Comparison of ENCODE assay signal across 8 cellular contexts in genomic region chr4:186948361-186949291, GRCh38.
DNase-seq lines count a peak whose midpoint lies in the region; ATAC-seq and TF ChIP-seq lines count a peak whose summit lies in the region.
"Had no signal": no experiment of that assay in that cellular context is flagged by ENCODE, and none has a peak within 500 bp of the region (broad histone marks: within the 10 kb centered on the region; RNA-seq: fewer than 3 reads in every experiment).

No MANE protein-coding gene starts in this region.

- RAD21 ChIA-PET in HCT116 (lab: Charles Lee; ENCODE audit: low non-redundant PET in 1 of 2, low total read pairs in 2 of 2, uncharacterized antibody in 2 of 2, unreplicated experiment in 2 of 2): no interaction called here

- H3K9ac ChIP-seq in HCT116 (ENCODE audit: low read length): peak overlapping the region; percentile 2; the same call in 1 of the 2 replicates
- H3K9ac ChIP-seq: parathyroid adenoma had no signal

- no TSS peak for BruUV-seq in HCT116 (replicated peaks; lab: Mats Ljungman, UMichigan)

- H3K9me2 ChIP-seq in HCT116 (ENCODE audit: insufficient read depth): no peaks in the 10 kb centered on the region

- POLR2A ChIA-PET in HCT116 (lab: Charles Lee): interaction anchor here (1.3 kb wide), 1 partner anchor 638 kb away, joined by 3 read pairs; no protein-coding TSS in a partner anchor

- H3K27ac ChIP-seq in HCT116 (ENCODE audit: low read depth, low read length): no peak overlapping the region
- H3K27ac ChIP-seq in tibial artery: no peak overlapping the region
- H3K27ac ChIP-seq: parathyroid adenoma had no signal

- TF ChIP-seq CTCF in HCT116 (IDR thresholded peaks at IDR 0.05 in 2 of 3, conservative IDR thresholded peaks at IDR 0.05 in 1 of 3; ENCODE audit: borderline replicate concordance in 1 of 3, insufficient read depth in 1 of 3, low read depth in 2 of 3, low read length in 2 of 3): peak; percentile 30 to 68 (median 58); a peak in 5 of 6 replicates
- peak; percentile 18 to 22 for TF ChIP-seq CTCF in tibial artery (IDR thresholded peaks at IDR 0.05)

- H3K27me3 ChIP-seq in HCT116 (ENCODE audit: insufficient read depth, low read length) (no peaks in the 10 kb centered on the region), tibial artery (no peaks in the 10 kb centered on the region)

- TF ChIP-seq RAD21 in HCT116 (IDR thresholded peaks at IDR 0.05; ENCODE audit: low read depth): peak; percentile 75

- TF ChIP-seq POLR2A in HCT116 (IDR thresholded peaks at IDR 0.05; ENCODE audit: borderline replicate concordance, extremely low read depth, insufficient read depth, insufficient read length): no peak

- peak overlapping the region; percentile 48 for H3K4me2 ChIP-seq in HCT116 (ENCODE audit: low read length)

- no peak for DNase-seq in HCT116 (ENCODE audit: low read depth, low spot score)
- DNase-seq in SK-MEL-5 (ENCODE audit: low read depth, low spot score): peak; percentile 26
- no peak for DNase-seq in left ventricle myocardium superior
- DNase-seq in tibial artery: no peak
- DNase-seq in NCI-H524 treated with DMSO at 0.1 percent for 48 hours (lab: John Stamatoyannopoulos, UW): no peak
- no peak for DNase-seq in activated CD8-positive, alpha-beta memory T cell treated with anti-CD3 and anti-CD28 coated beads, Interleukin-2, amount 50 U/mL, for 4 hours
- DNase-seq in posterior vena cava (ENCODE audit: low spot score): no peak

- CTCF ChIA-PET in HCT116 (lab: Charles Lee): interaction anchor here (0.6 to 1.2 kb wide), 2 partner anchors 221 to 659 kb away, joined by 3 read pairs; no protein-coding TSS in a partner anchor

- peak; percentile 63 for ATAC-seq in HCT116
- ATAC-seq in left ventricle myocardium superior: peak; percentile 84

- H3K9me3 ChIP-seq in HCT116 (ENCODE audit: control insufficient read depth in 1 of 2, insufficient read depth in 1 of 2, low read depth in 1 of 2, low read length in 2 of 2) (no peaks in the 10 kb centered on the region), tibial artery (no peaks in the 10 kb centered on the region)

- H3K36me3 ChIP-seq in HCT116 (ENCODE audit: control insufficient read depth in 1 of 2, insufficient read depth in 2 of 2, low read length in 2 of 2) (no peaks in the 10 kb centered on the region), tibial artery (no peaks in the 10 kb centered on the region)

- in situ Hi-C loops in SK-MEL-5 (cut with HindIII; ENCODE audit: low pct_unique_long_range_greater_than_20kb, low sequenced_read_pairs): no loop called here

- H3K79me2 ChIP-seq in HCT116 (ENCODE audit: insufficient read depth, low read length): no peaks in the 10 kb centered on the region
- H3K79me2 ChIP-seq: parathyroid adenoma had no signal

- peak overlapping the region; percentile 60 for H2AFZ ChIP-seq in HCT116 (ENCODE audit: low read depth, low read length, poor library complexity, severe bottlenecking)
- H2AFZ ChIP-seq: parathyroid adenoma had no signal

- H3K4me1 ChIP-seq in HCT116 (ENCODE audit: control insufficient read depth in 1 of 2, insufficient read depth in 2 of 2, low read length in 2 of 2) (peaks cover 24 to 52% of the 10 kb centered on the region in 2 experiments), tibial artery (peaks cover 0 to 13% (median 3%) of the 10 kb centered on the region in 4 donors)
- H3K4me1 ChIP-seq: parathyroid adenoma had no signal

- intact Hi-C loops in HCT116 (cut with micrococcal nuclease) (loop anchor here (10.0 kb wide), 1 partner anchor 656 kb away; no protein-coding TSS in a partner anchor), left ventricle myocardium superior (cut with micrococcal nuclease) (no loop called here), tibial artery (cut with DNase I; ENCODE audit: low total_unique reads) (loop anchor here (10.0 kb wide), 1 partner anchor 214 kb away; no protein-coding TSS in a partner anchor), posterior vena cava (cut with DNase I) (loop anchor here in 1 of 2 donors (10.0 kb wide), 1 partner anchor 224 kb away; the partner anchor contains the start of gene FAT1)

- H4K20me1 ChIP-seq in HCT116 (ENCODE audit: insufficient read depth): no peaks in the 10 kb centered on the region

- H3K4me3 ChIP-seq in HCT116 (replicated peaks in 1 of 2; ENCODE audit: low read depth in 1 of 2, low read length in 2 of 2): no peak overlapping the region
- H3K4me3 ChIP-seq in tibial artery: peak overlapping the region; percentile 17 to 31

TF ChIP-seq in HCT116, 20 proteins besides CTCF, POLR2A, EP300 and RAD21:
- TF ChIP-seq CBX3 (IDR thresholded peaks at IDR 0.05; ENCODE audit: low read depth) (peak; percentile 19; the same call in 1 of the 2 replicates), EGR1 (IDR thresholded peaks at IDR 0.05; ENCODE audit: low read depth) (no peak), YY1 (IDR thresholded peaks at IDR 0.05; ENCODE audit: extremely low read depth, insufficient replicate concordance, low read depth, low read length) (peak; percentile 19), FOSL1 (IDR thresholded peaks at IDR 0.05; ENCODE audit: low read depth) (no peak)

Comparison
In these comparisons a context has a peak if more than half of its experiments do, and no peak if none do; other contexts are left out.
1. H3K4me3 ChIP-seq: peak in tibial artery (2 of 2); none in HCT116 (0 of 2).